9 cellular contexts compared by ENCODE assay signal in genomic region chr21:14589855-14590563, GRCh38. TPM values are rescaled to one million over a fixed set of nuclear protein-coding genes. Genes with fewer than 3 reads are reported as not detected.
DNase-seq lines count a peak whose midpoint lies in the region; ATAC-seq and TF ChIP-seq lines count a peak whose summit lies in the region.
"Had no signal": no experiment of that assay in that cellular context is flagged by ENCODE, and none has a peak within 500 bp of the region (broad histone marks: within the 10 kb centered on the region; RNA-seq: fewer than 3 reads in every experiment).

No MANE protein-coding gene starts in this region.

- H3K79me2 ChIP-seq in OCI-LY7 (ENCODE audit: insufficient read depth, low read depth, low read length), result no peaks in the 10 kb centered on the region

- peaks cover 23 to 38% (median 29%) of the 10 kb centered on the region in 4 donors for H3K4me1 Mint-ChIP-seq in CD4-positive, alpha-beta memory T cell

- H3K27me3 Mint-ChIP-seq in CD4-positive, alpha-beta memory T cell, result no peaks in the 10 kb centered on the region

- H4K20me1 ChIP-seq in OCI-LY7 (ENCODE audit: insufficient read depth, low read length), result no peaks in the 10 kb centered on the region

- H3K9me3 ChIP-seq in CD4-positive, alpha-beta memory T cell (ENCODE audit: control insufficient read depth in 1 of 2, low read length in 2 of 2), result no peaks in the 10 kb centered on the region
- H3K9me3 ChIP-seq in OCI-LY7 (ENCODE audit: low read length) (no peaks in the 10 kb centered on the region), psoas muscle (no peaks in the 10 kb centered on the region), right atrium auricular region (no peaks in the 10 kb centered on the region)

- H3K27ac Mint-ChIP-seq in CD4-positive, alpha-beta memory T cell, result peak overlapping the region in 6 of 7 donors; percentile 8 to 94 (median 88)

- H3K36me3 Mint-ChIP-seq in CD4-positive, alpha-beta memory T cell, result peaks cover 0 to 5% of the 10 kb centered on the region in 2 donors

- no peaks in the 10 kb centered on the region for H3K36me3 ChIP-seq in CD4-positive, alpha-beta memory T cell (ENCODE audit: insufficient read depth, low read length)
- no peaks in the 10 kb centered on the region for H3K36me3 ChIP-seq in OCI-LY7 (ENCODE audit: insufficient read depth, low read length)
- H3K36me3 ChIP-seq in psoas muscle (ENCODE audit: insufficient read depth in 1 of 2, low read depth in 1 of 2), result no peaks in the 10 kb centered on the region
- H3K36me3 ChIP-seq in right atrium auricular region, result no peaks in the 10 kb centered on the region

- no peak for TF ChIP-seq CTCF in OCI-LY7 (conservative IDR thresholded peaks at IDR 0.05; ENCODE audit: low read length)
- TF ChIP-seq CTCF in psoas muscle (IDR thresholded peaks at IDR 0.05), result no peak
- no peak for TF ChIP-seq CTCF in right atrium auricular region (IDR thresholded peaks at IDR 0.05)

- H3K4me1 ChIP-seq in CD4-positive, alpha-beta memory T cell (ENCODE audit: insufficient read depth, low read length), result peaks cover 25% of the 10 kb centered on the region
- H3K4me1 ChIP-seq in OCI-LY7 (ENCODE audit: insufficient read depth, low read length, poor library complexity, severe bottlenecking) (no peaks in the 10 kb centered on the region), psoas muscle (no peaks in the 10 kb centered on the region), right atrium auricular region (no peaks in the 10 kb centered on the region)

- CTCF ChIA-PET in CD4-positive, alpha-beta memory T cell (lab: Charles Lee; ENCODE audit: partially characterized antibody), result interaction anchor here (0.7 to 2.0 kb wide), 3 partner anchors 11 to 148 kb away, joined by 5 read pairs; no protein-coding TSS in a partner anchor
- CTCF ChIA-PET in OCI-LY7 (lab: Charles Lee; ENCODE audit: unreplicated experiment), result no interaction called here

- H2AFZ ChIP-seq in OCI-LY7 (ENCODE audit: low read length), result peak overlapping the region; percentile 83; the same call in 1 of the 2 replicates

- intact Hi-C loops in CD4-positive, alpha-beta memory T cell (cut with micrococcal nuclease), result no loop called here
- intact Hi-C loops in OCI-LY7 (cut with micrococcal nuclease; ENCODE audit: unreplicated experiment) (no loop called here), psoas muscle (cut with DNase I) (no loop called here)

- peak overlapping the region; percentile 46 to 86 (median 75) for H3K4me3 Mint-ChIP-seq in CD4-positive, alpha-beta memory T cell

- no peak overlapping the region for H3K4me3 ChIP-seq in CD4-positive, alpha-beta memory T cell (ENCODE audit: low read length in 2 of 2)
- H3K4me3 ChIP-seq in OCI-LY7 (ENCODE audit: low read depth, low read length, poor library complexity, severe bottlenecking), result no peak overlapping the region
- H3K4me3 ChIP-seq in psoas muscle, result no peak overlapping the region
- H3K4me3 ChIP-seq in right atrium auricular region, result no peak overlapping the region

- peak in 4 of 5 donors; percentile 15 to 25 (median 20) for DNase-seq in CD4-positive, alpha-beta memory T cell
- DNase-seq in OCI-LY7 (ENCODE audit: low spot score) (peak; percentile 11), kidney glomerular epithelial cell (lab: John Stamatoyannopoulos, UW) (no peak), psoas muscle (no peak), COLO668 (lab: John Stamatoyannopoulos, UW; ENCODE audit: unreplicated experiment) (no peak), right atrium auricular region (ENCODE audit: low spot score) (no peak)

- H3K27me3 ChIP-seq in CD4-positive, alpha-beta memory T cell (ENCODE audit: insufficient read depth, low read length), result no peaks in the 10 kb centered on the region
- H3K27me3 ChIP-seq in psoas muscle (ENCODE audit: insufficient read depth in 3 of 3, low read length in 2 of 3) (no peaks in the 10 kb centered on the region), right atrium auricular region (no peaks in the 10 kb centered on the region)

- WGBS in psoas muscle, 3 donors, result 75 to 89% (median 78%) methylated on average over 7 of the region's 7 CpGs

- ATAC-seq in GM19043 (IDR thresholded peaks at IDR 0.05; ENCODE audit: low read depth, unreplicated experiment), result peak; percentile 85
- peak; percentile 92 for ATAC-seq in HG02938 (IDR thresholded peaks at IDR 0.05; ENCODE audit: unreplicated experiment)
- ATAC-seq in psoas muscle, result no peak

- POLR2A ChIA-PET in CD4-positive, alpha-beta memory T cell (lab: Charles Lee; ENCODE audit: partially characterized antibody), result no interaction called here
- POLR2A ChIA-PET in OCI-LY7 (lab: Charles Lee), result interaction anchor here (2.0 to 2.1 kb wide), 2 partner anchors 12 to 15 kb away, joined by 8 read pairs; no protein-coding TSS in a partner anchor

- BruUV-seq in OCI-LY7 (replicated peaks; lab: Mats Ljungman, UMichigan), result no TSS peak

- peak overlapping the region; percentile 30 for H3K27ac ChIP-seq in CD4-positive, alpha-beta memory T cell (ENCODE audit: low read depth, low read length)
- H3K27ac ChIP-seq in OCI-LY7 (ENCODE audit: low read depth, low read length, poor library complexity, severe bottlenecking) (no peak overlapping the region), psoas muscle (no peak overlapping the region), right atrium auricular region (no peak overlapping the region)

- no peaks in the 10 kb centered on the region for H3K9me2 ChIP-seq in OCI-LY7 (ENCODE audit: insufficient read depth, low read length)

- H3K9me3 Mint-ChIP-seq in CD4-positive, alpha-beta memory T cell, result peaks cover 0 to 8% (median 4%) of the 10 kb centered on the region in 8 donors

- peak overlapping the region; percentile 48 for H3K4me2 ChIP-seq in OCI-LY7 (ENCODE audit: low read length)

RNA-seq across cellular contexts. Expression of gene SAMSN1, which starts 43.9 kb away (rescaled TPM):
- 10 to 100 TPM; 58.0 to 59.5 TPM for total RNA-seq in CD4-positive, alpha-beta memory T cell
- polyA plus RNA-seq in CD4-positive, alpha-beta memory T cell, result 10 to 100 TPM; 50.8 to 56.3 TPM
- total RNA-seq in OCI-LY7 (2014; rRNA removed; shearing (Covaris generic)), result not detected in 2 replicates
- total RNA-seq in OCI-LY7 (2022) (2.8 and 4.1 TPM in 2 replicates), psoas muscle (1 to 10 TPM in 1 of 4 donors, under 1 TPM in 3; 0.65 to 1.8 (median 0.85) TPM), right atrium auricular region (1 to 10 TPM; 3.2 to 3.7 TPM)
- polyA plus RNA-seq in psoas muscle, result under 1 TPM; 0.31 to 0.58 (median 0.53) TPM
- total RNA-seq: fibroblast of lung had no signal
- polyA plus RNA-seq: fibroblast of lung had no signal

Comparison
In these comparisons a context has a peak if more than half of its experiments do, and no peak if none do; other contexts are left out.
1. DNase-seq: peak in CD4-positive, alpha-beta memory T cell (4 of 5) and OCI-LY7 (single experiment); none in kidney glomerular epithelial cell (single experiment), psoas muscle (0 of 2), COLO668 (single experiment) and right atrium auricular region (single experiment).
2. ATAC-seq: peak in GM19043 (single experiment) and HG02938 (single experiment); none in psoas muscle (0 of 4).
3. RNA of gene SAMSN1, which starts 43.9 kb away (total RNA-seq): 58.0 to 59.5 TPM in CD4-positive, alpha-beta memory T cell; 3.2 to 3.7 TPM in right atrium auricular region, 2.8 to 4.1 TPM in OCI-LY7 and 0.65 to 1.8 TPM in psoas muscle; every median in the first group is over 10 times any median in the second.